Comparison of ENCODE assay signal across 11 cellular contexts in genomic region chr6:100460650-100461204, GRCh38. TPM values are rescaled to one million over a fixed set of nuclear protein-coding genes. Genes with fewer than 3 reads are reported as not detected.
DNase-seq lines count a peak whose midpoint lies in the region; ATAC-seq and TF ChIP-seq lines count a peak whose summit lies in the region.
"Had no signal": no experiment of that assay in that cellular context is flagged by ENCODE, and none has a peak within 500 bp of the region (broad histone marks: within the 10 kb centered on the region; RNA-seq: fewer than 3 reads in every experiment).

No MANE protein-coding gene starts in this region.

- H3K27ac Mint-ChIP-seq in brain (peak overlapping the region in 2 of 5 experiments; percentile 78 to 82), osteocyte (ENCODE audit: unreplicated experiment) (no peak overlapping the region)
- H3K27ac Mint-ChIP-seq: activated B cell treated with CpG ODN at 0.5 μM for 24 hours had no signal

- H3K27me3 Mint-ChIP-seq in brain = no peaks in the 10 kb centered on the region
- peaks cover 88% of the 10 kb centered on the region for H3K27me3 Mint-ChIP-seq in osteocyte (ENCODE audit: unreplicated experiment)

- H3K9me3 Mint-ChIP-seq in brain = peaks cover 0 to 5% (median 4%) of the 10 kb centered on the region in 5 experiments
- H3K9me3 Mint-ChIP-seq in osteocyte (ENCODE audit: unreplicated experiment) = no peaks in the 10 kb centered on the region

- TF ChIP-seq CTCF in brain (conservative IDR thresholded peaks at IDR 0.05) = peak; percentile 45 to 70
- peak; percentile 48 for TF ChIP-seq CTCF in osteocyte (IDR thresholded peaks at IDR 0.05)

- H3K4me3 Mint-ChIP-seq in brain (peak overlapping the region in 3 of 5 experiments; percentile 65 to 87 (median 77)), osteocyte (ENCODE audit: unreplicated experiment) (peak overlapping the region; percentile 19)
- H3K4me3 Mint-ChIP-seq: activated B cell treated with CpG ODN at 0.5 μM for 24 hours had no signal

- H3K36me3 Mint-ChIP-seq in brain = peaks cover 3% of the 10 kb centered on the region
- peaks cover 20% of the 10 kb centered on the region for H3K36me3 Mint-ChIP-seq in osteocyte (ENCODE audit: unreplicated experiment)

- DNase-seq in EL = peak; percentile 76
- peak; percentile 61 for DNase-seq in LHCN-M2 (ENCODE audit: low read depth)
- no peak for DNase-seq in osteocyte (ENCODE audit: extremely low spot score, unreplicated experiment)
- no peak for DNase-seq in NCI-H510A treated with DMSO at 0.1 percent for 48 hours (lab: John Stamatoyannopoulos, UW)
- DNase-seq: activated B cell treated with CpG ODN at 0.5 μM for 24 hours, anterior cingulate cortex, lower lobe of right lung had no signal

- H3K4me1 Mint-ChIP-seq in brain = peaks cover 16% of the 10 kb centered on the region
- H3K4me1 Mint-ChIP-seq in osteocyte (ENCODE audit: unreplicated experiment) = peaks cover 30% of the 10 kb centered on the region

- no peak for ATAC-seq in HG02870 (IDR thresholded peaks at IDR 0.05; ENCODE audit: unreplicated experiment)
- ATAC-seq in HG03159 (IDR thresholded peaks at IDR 0.05; ENCODE audit: unreplicated experiment) = no peak
- ATAC-seq in HG02610 (IDR thresholded peaks at IDR 0.05; ENCODE audit: unreplicated experiment) = no peak
- ATAC-seq: lower lobe of right lung had no signal

RNA-seq across cellular contexts. Expression of gene SIM1, which starts 4.0 kb away (rescaled TPM):
- total RNA-seq in LHCN-M2 (2014; rRNA removed) = 2.2 and 4.7 TPM in 2 replicates
- 0.97 TPM for polyA plus RNA-seq in LHCN-M2 (2012)
- polyA plus RNA-seq in brain (ENCODE audit: insufficient read depth, low read depth, low replicate concordance) = not detected
- 1.6 and 2.6 TPM in 2 replicates for total RNA-seq in osteocyte
- total RNA-seq: activated B cell treated with CpG ODN at 0.5 μM for 24 hours, lower lobe of right lung had no signal

Comparison
In these comparisons a context has a peak if more than half of its experiments do, and no peak if none do; other contexts are left out.
1. DNase-seq: peak in EL (single experiment) and LHCN-M2 (single experiment); none in osteocyte (single experiment) and NCI-H510A treated with DMSO at 0.1 percent for 48 hours (single experiment).